ENCODE assay signal across 15 cellular contexts in genomic region chr11:125080531-125080911, GRCh38. TPM values are rescaled to one million over a fixed set of nuclear protein-coding genes. Genes with fewer than 3 reads are reported as not detected.
DNase-seq lines count a peak whose midpoint lies in the region; ATAC-seq and TF ChIP-seq lines count a peak whose summit lies in the region.
"Had no signal": no experiment of that assay in that cellular context is flagged by ENCODE, and none has a peak within 500 bp of the region (broad histone marks: within the 10 kb centered on the region; RNA-seq: fewer than 3 reads in every experiment).

No MANE protein-coding gene starts in this region.

- no peak overlapping the region for H3K9ac ChIP-seq in neural progenitor cell
- H3K9ac ChIP-seq: BLaER1 treated with 17β-estradiol and CSF1 and Interleukin-3, amounts not matched to agents 10 nM and 100 nM had no signal

- H3K9me3 Mint-ChIP-seq in activated CD8-positive, alpha-beta memory T cell treated with anti-CD3 and anti-CD28 coated beads, Interleukin-2, amount 10 ng/mL, durations not matched to agents 7 days and 5 days (ENCODE audit: low read depth): no peaks in the 10 kb centered on the region
- no peaks in the 10 kb centered on the region for H3K9me3 Mint-ChIP-seq in neural progenitor cell
- H3K9me3 Mint-ChIP-seq: CD4-positive, CD25-positive, alpha-beta regulatory T cell; CD8-positive, alpha-beta memory T cell had no signal

- H3K36me3 ChIP-seq in PC-9 (ENCODE audit: low read depth): no peaks in the 10 kb centered on the region
- no peaks in the 10 kb centered on the region for H3K36me3 ChIP-seq in neural progenitor cell
- H3K36me3 ChIP-seq: HAP-1 had no signal

- H3F3A ChIP-seq in PC-9 (ENCODE audit: insufficient read depth, low read depth) (peaks cover 29% of the 10 kb centered on the region; the same call in 1 of the 2 replicates), neural progenitor cell (ENCODE audit: low read depth) (no peaks in the 10 kb centered on the region)

- BruUV-seq in PC-9 (replicated peaks; lab: Mats Ljungman, UMichigan): no TSS peak

- H4K20me1 ChIP-seq in PC-9 (ENCODE audit: insufficient read depth) (no peaks in the 10 kb centered on the region), neural progenitor cell (ENCODE audit: low read depth) (no peaks in the 10 kb centered on the region)

- no peak overlapping the region for H3K4me3 ChIP-seq in PC-9
- no peak overlapping the region for H3K4me3 ChIP-seq in neural progenitor cell
- H3K4me3 ChIP-seq: BLaER1 treated with 17β-estradiol and CSF1 and Interleukin-3, amounts not matched to agents 10 nM and 100 nM; HAP-1 had no signal

- no peak overlapping the region for H2AFZ ChIP-seq in PC-9
- no peak overlapping the region for H2AFZ ChIP-seq in neural progenitor cell (replicated peaks)

- H3K4me2 ChIP-seq in PC-9: no peak overlapping the region
- no peak overlapping the region for H3K4me2 ChIP-seq in neural progenitor cell
- H3K4me2 ChIP-seq: BLaER1 treated with 17β-estradiol and CSF1 and Interleukin-3, amounts not matched to agents 10 nM and 100 nM had no signal

- H3K36me3 Mint-ChIP-seq in activated CD8-positive, alpha-beta memory T cell treated with anti-CD3 and anti-CD28 coated beads, Interleukin-2, amount 10 ng/mL, durations not matched to agents 7 days and 5 days: no peaks in the 10 kb centered on the region
- no peaks in the 10 kb centered on the region for H3K36me3 Mint-ChIP-seq in neural progenitor cell
- H3K36me3 Mint-ChIP-seq: CD4-positive, CD25-positive, alpha-beta regulatory T cell had no signal

- no peak overlapping the region for H3K27ac Mint-ChIP-seq in activated CD8-positive, alpha-beta memory T cell treated with anti-CD3 and anti-CD28 coated beads, Interleukin-2, amount 10 ng/mL, durations not matched to agents 7 days and 5 days
- peak overlapping the region; percentile 51 for H3K27ac Mint-ChIP-seq in neural progenitor cell
- H3K27ac Mint-ChIP-seq: B cell; CD4-positive, CD25-positive, alpha-beta regulatory T cell had no signal

- CTCF ChIA-PET in activated CD8-positive, alpha-beta memory T cell treated with anti-CD3 and anti-CD28 coated beads, Interleukin-2, amount 10 ng/mL, durations not matched to agents 7 days and 5 days (lab: Charles Lee): no interaction called here
- CTCF ChIA-PET in PC-9 (lab: Charles Lee): no interaction called here

- no peaks in the 10 kb centered on the region for H3K4me1 Mint-ChIP-seq in activated CD8-positive, alpha-beta memory T cell treated with anti-CD3 and anti-CD28 coated beads, Interleukin-2, amount 10 ng/mL, durations not matched to agents 7 days and 5 days
- peaks cover 7% of the 10 kb centered on the region for H3K4me1 Mint-ChIP-seq in neural progenitor cell
- H3K4me1 Mint-ChIP-seq: B cell; CD4-positive, CD25-positive, alpha-beta regulatory T cell; CD8-positive, alpha-beta memory T cell had no signal

- intact Hi-C loops in PC-9 (cut with micrococcal nuclease; ENCODE audit: unreplicated experiment): no loop called here

- POLR2A ChIA-PET in PC-9 (lab: Charles Lee; ENCODE audit: unreplicated experiment): no interaction called here

- no peaks in the 10 kb centered on the region for H3K9me2 ChIP-seq in PC-9 (ENCODE audit: insufficient read depth)

- H3K9me3 ChIP-seq in PC-9 (ENCODE audit: insufficient read depth, low read depth) (no peaks in the 10 kb centered on the region), neural progenitor cell (ENCODE audit: low read depth) (no peaks in the 10 kb centered on the region)
- H3K9me3 ChIP-seq: BLaER1 treated with 17β-estradiol and CSF1 and Interleukin-3, amounts not matched to agents 10 nM and 100 nM; HAP-1 had no signal

- H3K4me1 ChIP-seq in PC-9 (replicated peaks; ENCODE audit: insufficient read depth): peaks cover 78% of the 10 kb centered on the region
- H3K4me1 ChIP-seq in neural progenitor cell: peaks cover 4% of the 10 kb centered on the region
- H3K4me1 ChIP-seq: HAP-1 had no signal

- H3K4me3 Mint-ChIP-seq in activated CD8-positive, alpha-beta memory T cell treated with anti-CD3 and anti-CD28 coated beads, Interleukin-2, amount 10 ng/mL, durations not matched to agents 7 days and 5 days: no peak overlapping the region
- H3K4me3 Mint-ChIP-seq in neural progenitor cell: no peak overlapping the region
- H3K4me3 Mint-ChIP-seq: B cell; CD4-positive, CD25-positive, alpha-beta regulatory T cell; CD8-positive, alpha-beta memory T cell had no signal

- H3K27ac ChIP-seq in PC-9: peak overlapping the region; percentile 80; the same call in 1 of the 2 replicates
- no peak overlapping the region for H3K27ac ChIP-seq in neural progenitor cell

- H3K79me2 ChIP-seq in PC-9 (ENCODE audit: low read depth) (no peaks in the 10 kb centered on the region), neural progenitor cell (ENCODE audit: low read depth) (no peaks in the 10 kb centered on the region)

- no peak for ATAC-seq in activated CD8-positive, alpha-beta memory T cell treated with anti-CD3 and anti-CD28 coated beads, Interleukin-2, amount 10 ng/mL, durations not matched to agents 7 days and 5 days
- no peak for ATAC-seq in GM21526 (IDR thresholded peaks at IDR 0.05; ENCODE audit: low FRiP score, unreplicated experiment)

- no peaks in the 10 kb centered on the region for H3K27me3 Mint-ChIP-seq in activated CD8-positive, alpha-beta memory T cell treated with anti-CD3 and anti-CD28 coated beads, Interleukin-2, amount 10 ng/mL, durations not matched to agents 7 days and 5 days
- H3K27me3 Mint-ChIP-seq in neural progenitor cell (ENCODE audit: insufficient read depth, low read depth): peaks cover 10% of the 10 kb centered on the region
- H3K27me3 Mint-ChIP-seq: B cell had no signal

- TF ChIP-seq CTCF in PC-9 (conservative IDR thresholded peaks at IDR 0.05): no peak
- no peak for TF ChIP-seq CTCF in neural progenitor cell (IDR thresholded peaks at IDR 0.05)

- peak; percentile 14 for DNase-seq in activated CD8-positive, alpha-beta memory T cell treated with anti-CD3 and anti-CD28 coated beads, Interleukin-2, amount 10 ng/mL, durations not matched to agents 7 days and 5 days
- DNase-seq in activated CD8-positive, alpha-beta memory T cell treated with anti-CD3 and anti-CD28 coated beads, Interleukin-2, amount 50 U/mL, for 4 hours: no peak
- DNase-seq in D341Med (ENCODE audit: low spot score): peak; percentile 8
- no peak for DNase-seq in PC-9
- no peak for DNase-seq in neural progenitor cell (ENCODE audit: low spot score)
- DNase-seq in NCI-H1436 (lab: John Stamatoyannopoulos, UW): no peak
- DNase-seq in NCI-H2196 (lab: John Stamatoyannopoulos, UW; ENCODE audit: unreplicated experiment): no peak
- DNase-seq: CD4-positive, CD25-positive, alpha-beta regulatory T cell; CD8-positive, alpha-beta memory T cell; COR-L47; GOT3 had no signal

- no peaks in the 10 kb centered on the region for H3K27me3 ChIP-seq in PC-9 (ENCODE audit: insufficient read depth, low read depth)
- H3K27me3 ChIP-seq in neural progenitor cell: no peaks in the 10 kb centered on the region
- H3K27me3 ChIP-seq: BLaER1 treated with 17β-estradiol and CSF1 and Interleukin-3, amounts not matched to agents 10 nM and 100 nM had no signal

RNA-seq across cellular contexts. Expression of gene SLC37A2, which starts 17.4 kb away (rescaled TPM):
- 1 to 10 TPM in 1 of 2 experiments, under 1 TPM in 1; 0.91 to 1.1 TPM for total RNA-seq in activated CD8-positive, alpha-beta memory T cell treated with anti-CD3 and anti-CD28 coated beads, Interleukin-2, amount 10 ng/mL, durations not matched to agents 7 days and 5 days
- 14.6 and 24.0 TPM in 2 replicates for total RNA-seq in PC-9 (2021)
- total RNA-seq in neural progenitor cell (ENCODE audit: low replicate concordance): 1.4 and 3.3 TPM in 2 replicates
- total RNA-seq: CD4-positive, CD25-positive, alpha-beta regulatory T cell had no signal

RNA-seq across cellular contexts. Expression of gene TMEM218, which starts 30.9 kb away (rescaled TPM):
- 10 to 100 TPM; 14.1 to 16.1 TPM for total RNA-seq in activated CD8-positive, alpha-beta memory T cell treated with anti-CD3 and anti-CD28 coated beads, Interleukin-2, amount 10 ng/mL, durations not matched to agents 7 days and 5 days
- total RNA-seq in PC-9 (2021): 16.4 and 20.5 TPM in 2 replicates
- total RNA-seq in neural progenitor cell (ENCODE audit: low replicate concordance): 44.1 and 47.9 TPM in 2 replicates

Comparison
In these comparisons a context has a peak if more than half of its experiments do, and no peak if none do; other contexts are left out.
1. DNase-seq: peak in activated CD8-positive, alpha-beta memory T cell treated with anti-CD3 and anti-CD28 coated beads, Interleukin-2, amount 10 ng/mL, durations not matched to agents 7 days and 5 days (single experiment) and D341Med (single experiment); none in activated CD8-positive, alpha-beta memory T cell treated with anti-CD3 and anti-CD28 coated beads, Interleukin-2, amount 50 U/mL, for 4 hours (single experiment), PC-9 (0 of 2), neural progenitor cell (single experiment), NCI-H1436 (single experiment) and NCI-H2196 (single experiment).